In genomic region chr9:90830977-90831376, GRCh38 we compare ENCODE assay signal across 12 cellular contexts. TPM values are rescaled to one million over a fixed set of nuclear protein-coding genes. Genes with fewer than 3 reads are reported as not detected.
A peak's percentile ranks its signal among the peaks of the same experiment; 100 is the strongest.
DNase-seq lines count a peak whose midpoint lies in the region; ATAC-seq and TF ChIP-seq lines count a peak whose summit lies in the region.
"Had no signal": no experiment of that assay in that cellular context is flagged by ENCODE, and none has a peak within 500 bp of the region (broad histone marks: within the 10 kb centered on the region; RNA-seq: fewer than 3 reads in every experiment).

No MANE protein-coding gene starts in this region.

- peak overlapping the region; percentile 97 for H3K27ac ChIP-seq in OCI-LY1 (ENCODE audit: low read depth, low read length, poor library complexity, severe bottlenecking)
- H3K27ac ChIP-seq: lower lobe of right lung, SJCRH30 had no signal

- peak overlapping the region; percentile 38 for H3K4me3 ChIP-seq in OCI-LY1 (ENCODE audit: low read depth, low read length, poor library complexity, severe bottlenecking)
- H3K4me3 ChIP-seq: lower lobe of right lung, SJCRH30 had no signal

- peaks cover 92% of the 10 kb centered on the region for H3K4me1 ChIP-seq in OCI-LY1 (ENCODE audit: insufficient read depth, low read length, severe bottlenecking)
- H3K4me1 ChIP-seq: SJCRH30 had no signal

- H3K4me1 Mint-ChIP-seq in activated T-helper 17 cell treated with anti-CD3 and anti-CD28 coated beads, Interleukin-2, amount 50 U/mL, for 72 hours = no peaks in the 10 kb centered on the region
- H3K4me1 Mint-ChIP-seq: stimulated activated effector memory CD8-positive, alpha-beta T cell treated with anti-CD3 and anti-CD28 coated beads, Interleukin-12 subunit alpha, Interleukin-12 subunit beta, amount 100 ng/mL, for 72 hours had no signal

- DNase-seq in NOMO-1 treated with DMSO at 0.1 percent for 48 hours (lab: John Stamatoyannopoulos, UW; ENCODE audit: unreplicated experiment) (no peak), NCI-H446 treated with DMSO at 0.1 percent for 48 hours (lab: John Stamatoyannopoulos, UW) (no peak)
- DNase-seq: activated CD8-positive, alpha-beta T cell treated with anti-CD3 and anti-CD28 coated beads for 36 hours; lower lobe of right lung; SJCRH30 had no signal

- ATAC-seq in GM18502 (IDR thresholded peaks at IDR 0.05; ENCODE audit: poor library complexity, unreplicated experiment) (peak; percentile 45), GM21390 (IDR thresholded peaks at IDR 0.05; ENCODE audit: unreplicated experiment) (peak; percentile 55), HG03354 (IDR thresholded peaks at IDR 0.05; ENCODE audit: poor library complexity, severe bottlenecking, unreplicated experiment) (peak; percentile 56), GM19328 (IDR thresholded peaks at IDR 0.05; ENCODE audit: unreplicated experiment) (no peak)
- no peak for ATAC-seq in activated T-helper 17 cell treated with anti-CD3 and anti-CD28 coated beads, Interleukin-2, amount 50 U/mL, for 72 hours (replicated peaks)
- ATAC-seq: activated CD8-positive, alpha-beta T cell treated with anti-CD3 and anti-CD28 coated beads for 36 hours; lower lobe of right lung; stimulated activated effector memory CD8-positive, alpha-beta T cell treated with anti-CD3 and anti-CD28 coated beads, Interleukin-12 subunit alpha, Interleukin-12 subunit beta, amount 100 ng/mL, for 72 hours had no signal

- no peaks in the 10 kb centered on the region for H4K20me1 ChIP-seq in OCI-LY1 (ENCODE audit: insufficient read depth, low read length)

- H3F3A ChIP-seq in OCI-LY1 (ENCODE audit: insufficient read depth, low read length) = 0 out of 2 replicates have a peak, but pooled peaks cover 9% of the 10 kb centered on the region

- H3K27me3 ChIP-seq in OCI-LY1 (ENCODE audit: insufficient read depth, low read length) = no peaks in the 10 kb centered on the region
- H3K27me3 ChIP-seq: SJCRH30 had no signal

- peaks cover 85% of the 10 kb centered on the region for H3K79me2 ChIP-seq in OCI-LY1 (ENCODE audit: insufficient read depth, low read length)

- peaks cover 32% of the 10 kb centered on the region for H3K27me3 Mint-ChIP-seq in activated T-helper 17 cell treated with anti-CD3 and anti-CD28 coated beads, Interleukin-2, amount 50 U/mL, for 72 hours

- H3K4me3 Mint-ChIP-seq in activated T-helper 17 cell treated with anti-CD3 and anti-CD28 coated beads, Interleukin-2, amount 50 U/mL, for 72 hours = no peak overlapping the region
- H3K4me3 Mint-ChIP-seq: activated CD8-positive, alpha-beta T cell treated with anti-CD3 and anti-CD28 coated beads for 36 hours; stimulated activated effector memory CD8-positive, alpha-beta T cell treated with anti-CD3 and anti-CD28 coated beads, Interleukin-12 subunit alpha, Interleukin-12 subunit beta, amount 100 ng/mL, for 72 hours had no signal

- no peaks in the 10 kb centered on the region for H3K9me3 ChIP-seq in OCI-LY1 (ENCODE audit: low read length)
- H3K9me3 ChIP-seq: lower lobe of right lung, SJCRH30 had no signal

- H3K27ac Mint-ChIP-seq in activated T-helper 17 cell treated with anti-CD3 and anti-CD28 coated beads, Interleukin-2, amount 50 U/mL, for 72 hours = no peak overlapping the region
- H3K27ac Mint-ChIP-seq: activated CD8-positive, alpha-beta T cell treated with anti-CD3 and anti-CD28 coated beads for 36 hours; stimulated activated effector memory CD8-positive, alpha-beta T cell treated with anti-CD3 and anti-CD28 coated beads, Interleukin-12 subunit alpha, Interleukin-12 subunit beta, amount 100 ng/mL, for 72 hours had no signal

- TF ChIP-seq CTCF in OCI-LY1 (IDR thresholded peaks at IDR 0.05; ENCODE audit: low read length) = no peak

- no peaks in the 10 kb centered on the region for H3K9me3 Mint-ChIP-seq in activated T-helper 17 cell treated with anti-CD3 and anti-CD28 coated beads, Interleukin-2, amount 50 U/mL, for 72 hours
- H3K9me3 Mint-ChIP-seq: activated CD8-positive, alpha-beta T cell treated with anti-CD3 and anti-CD28 coated beads for 36 hours; stimulated activated effector memory CD8-positive, alpha-beta T cell treated with anti-CD3 and anti-CD28 coated beads, Interleukin-12 subunit alpha, Interleukin-12 subunit beta, amount 100 ng/mL, for 72 hours had no signal

- H3K36me3 Mint-ChIP-seq in activated T-helper 17 cell treated with anti-CD3 and anti-CD28 coated beads, Interleukin-2, amount 50 U/mL, for 72 hours (ENCODE audit: low read depth) = no peaks in the 10 kb centered on the region
- H3K36me3 Mint-ChIP-seq: stimulated activated effector memory CD8-positive, alpha-beta T cell treated with anti-CD3 and anti-CD28 coated beads, Interleukin-12 subunit alpha, Interleukin-12 subunit beta, amount 100 ng/mL, for 72 hours had no signal

- H3K9me2 ChIP-seq in OCI-LY1 (ENCODE audit: low read depth, low read length) = no peaks in the 10 kb centered on the region

- no peak overlapping the region for H2AFZ ChIP-seq in OCI-LY1 (ENCODE audit: low read length)

- peak overlapping the region; percentile 4; the same call in 1 of the 2 replicates for H3K9ac ChIP-seq in OCI-LY1 (ENCODE audit: low read length)

- H3K36me3 ChIP-seq in OCI-LY1 (ENCODE audit: insufficient read depth, low read length) = peaks cover 78% of the 10 kb centered on the region
- H3K36me3 ChIP-seq: lower lobe of right lung, SJCRH30 had no signal

- H3K4me2 ChIP-seq in OCI-LY1 (ENCODE audit: low read length) = peak overlapping the region; percentile 93

RNA-seq across cellular contexts. Expression of gene SYK, which starts 29.4 kb away (rescaled TPM):
- under 1 TPM; 0.16 to 0.37 TPM for total RNA-seq in activated T-helper 17 cell treated with anti-CD3 and anti-CD28 coated beads, Interleukin-2, amount 50 U/mL, for 72 hours
- total RNA-seq: SJCRH30 had no signal

Comparison
In these comparisons a context has a peak if more than half of its experiments do, and no peak if none do; other contexts are left out.
1. ATAC-seq: peak in GM18502 (single experiment), GM21390 (single experiment) and HG03354 (single experiment); none in GM19328 (single experiment) and activated T-helper 17 cell treated with anti-CD3 and anti-CD28 coated beads, Interleukin-2, amount 50 U/mL, for 72 hours (single experiment).